Comparison of ENCODE assay signal across 1 cellular context in genomic region chr12:25276199-25276937, GRCh38.
TF ChIP-seq lines count a peak whose summit lies in the region.

No MANE protein-coding gene starts in this region.

TF ChIP-seq in K562, 482 proteins besides CTCF, POLR2A, EP300 and RAD21 (continued from another document and continues in another):
- TF ChIP-seq ZNF592 (IDR thresholded peaks at IDR 0.05): peak; percentile 88
- TF ChIP-seq JUN (IDR thresholded peaks at IDR 0.05; ENCODE audit: borderline replicate concordance, low read depth, low read length): peak; percentile 74; the same call in 1 of the 2 replicates
- no peak for TF ChIP-seq JUN (CRISPR knock-in tag; IDR thresholded peaks at IDR 0.05; ENCODE audit: borderline replicate concordance)
- no peak for TF ChIP-seq ZNF274 (IDR thresholded peaks at IDR 0.05; ENCODE audit: borderline replicate concordance, low read depth, low read length)
- peak; percentile 85 for TF ChIP-seq JUND (IDR thresholded peaks at IDR 0.05; ENCODE audit: borderline replicate concordance, low read depth, low read length)
- TF ChIP-seq JUND (tag; IDR thresholded peaks at IDR 0.05; ENCODE audit: borderline replicate concordance, low read depth, low read length): peak; percentile 88; the same call in 2 of the 3 replicates
- TF ChIP-seq, protein P1, sequence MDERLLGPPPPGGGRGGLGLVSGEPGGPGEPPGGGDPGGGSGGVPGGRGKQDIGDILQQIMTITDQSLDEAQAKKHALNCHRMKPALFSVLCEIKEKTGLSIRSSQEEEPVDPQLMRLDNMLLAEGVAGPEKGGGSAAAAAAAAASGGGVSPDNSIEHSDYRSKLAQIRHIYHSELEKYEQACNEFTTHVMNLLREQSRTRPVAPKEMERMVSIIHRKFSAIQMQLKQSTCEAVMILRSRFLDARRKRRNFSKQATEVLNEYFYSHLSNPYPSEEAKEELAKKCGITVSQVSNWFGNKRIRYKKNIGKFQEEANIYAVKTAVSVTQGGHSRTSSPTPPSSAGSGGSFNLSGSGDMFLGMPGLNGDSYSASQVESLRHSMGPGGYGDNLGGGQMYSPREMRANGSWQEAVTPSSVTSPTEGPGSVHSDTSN (CRISPR knock-in tag; IDR thresholded peaks at IDR 0.05; ENCODE audit: low read depth): no peak
- TF ChIP-seq, protein P1 (tag; conservative IDR thresholded peaks at IDR 0.05; ENCODE audit: low read depth): peak; percentile 47
- peak; percentile 60 for TF ChIP-seq CREB1 (IDR thresholded peaks at IDR 0.05)
- TF ChIP-seq CREB1 (CRISPR knock-in tag; IDR thresholded peaks at IDR 0.05): no peak
- TF ChIP-seq, protein P2, sequence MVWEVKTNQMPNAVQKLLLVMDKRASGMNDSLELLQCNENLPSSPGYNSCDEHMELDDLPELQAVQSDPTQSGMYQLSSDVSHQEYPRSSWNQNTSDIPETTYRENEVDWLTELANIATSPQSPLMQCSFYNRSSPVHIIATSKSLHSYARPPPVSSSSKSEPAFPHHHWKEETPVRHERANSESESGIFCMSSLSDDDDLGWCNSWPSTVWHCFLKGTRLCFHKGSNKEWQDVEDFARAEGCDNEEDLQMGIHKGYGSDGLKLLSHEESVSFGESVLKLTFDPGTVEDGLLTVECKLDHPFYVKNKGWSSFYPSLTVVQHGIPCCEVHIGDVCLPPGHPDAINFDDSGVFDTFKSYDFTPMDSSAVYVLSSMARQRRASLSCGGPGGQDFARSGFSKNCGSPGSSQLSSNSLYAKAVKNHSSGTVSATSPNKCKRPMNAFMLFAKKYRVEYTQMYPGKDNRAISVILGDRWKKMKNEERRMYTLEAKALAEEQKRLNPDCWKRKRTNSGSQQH (CRISPR knock-in tag; IDR thresholded peaks at IDR 0.05): no peak
- peak; percentile 34; the same call in 1 of the 2 replicates for TF ChIP-seq CEBPB (tag; IDR thresholded peaks at IDR 0.05)
- TF ChIP-seq GABPA (tag; conservative IDR thresholded peaks at IDR 0.05; ENCODE audit: low read depth): no peak
- peak; percentile 15; the same call in 1 of the 2 replicates for TF ChIP-seq CTBP1 (IDR thresholded peaks at IDR 0.05; ENCODE audit: borderline replicate concordance)
- TF ChIP-seq MXD1 (CRISPR knock-in tag; IDR thresholded peaks at IDR 0.05; ENCODE audit: borderline replicate concordance, poor library complexity, severe bottlenecking): no peak
- TF ChIP-seq PTTG1 (tag; IDR thresholded peaks at IDR 0.05; ENCODE audit: low read depth): peak; percentile 81
- peak; percentile 97 for TF ChIP-seq HMBOX1 (IDR thresholded peaks at IDR 0.05)
- no peak for TF ChIP-seq ZNF431 (CRISPR knock-in tag; IDR thresholded peaks at IDR 0.05)
- TF ChIP-seq GATAD2B (IDR thresholded peaks at IDR 0.05; ENCODE audit: borderline replicate concordance): no peak
- TF ChIP-seq DPF2 (IDR thresholded peaks at IDR 0.05): peak; percentile 87
- peak; percentile 67 for TF ChIP-seq PTRF (tag; IDR thresholded peaks at IDR 0.05)
- peak; percentile 24; the same call in 1 of the 2 replicates for TF ChIP-seq FOXJ2 (tag; IDR thresholded peaks at IDR 0.05)
- TF ChIP-seq CXXC5 (CRISPR knock-in tag; IDR thresholded peaks at IDR 0.05): peak; percentile 31; the same call in 1 of the 2 replicates
- TF ChIP-seq CEBPG (CRISPR knock-in tag; IDR thresholded peaks at IDR 0.05): peak; percentile 48; the same call in 1 of the 2 replicates
- TF ChIP-seq CEBPG (tag; conservative IDR thresholded peaks at IDR 0.05 in 1 of 2, IDR thresholded peaks at IDR 0.05 in 1 of 2): no peak
- TF ChIP-seq TAF7 (tag; IDR thresholded peaks at IDR 0.05): peak; percentile 7; the same call in 1 of the 2 replicates
- peak; percentile 93 for TF ChIP-seq MAFF (IDR thresholded peaks at IDR 0.05; ENCODE audit: low read length)
- TF ChIP-seq ZNF707 (CRISPR knock-in tag; conservative IDR thresholded peaks at IDR 0.05): no peak
- peak; percentile 59; the same call in 1 of the 2 replicates for TF ChIP-seq HDAC8 (tag; IDR thresholded peaks at IDR 0.05)
- peak in 1 of 2 experiments; percentile 51; a peak in 3 of 4 replicates for TF ChIP-seq FOXA3 (CRISPR knock-in tag; conservative IDR thresholded peaks at IDR 0.05 in 1 of 2, IDR thresholded peaks at IDR 0.05 in 1 of 2)
- TF ChIP-seq, protein P3, sequence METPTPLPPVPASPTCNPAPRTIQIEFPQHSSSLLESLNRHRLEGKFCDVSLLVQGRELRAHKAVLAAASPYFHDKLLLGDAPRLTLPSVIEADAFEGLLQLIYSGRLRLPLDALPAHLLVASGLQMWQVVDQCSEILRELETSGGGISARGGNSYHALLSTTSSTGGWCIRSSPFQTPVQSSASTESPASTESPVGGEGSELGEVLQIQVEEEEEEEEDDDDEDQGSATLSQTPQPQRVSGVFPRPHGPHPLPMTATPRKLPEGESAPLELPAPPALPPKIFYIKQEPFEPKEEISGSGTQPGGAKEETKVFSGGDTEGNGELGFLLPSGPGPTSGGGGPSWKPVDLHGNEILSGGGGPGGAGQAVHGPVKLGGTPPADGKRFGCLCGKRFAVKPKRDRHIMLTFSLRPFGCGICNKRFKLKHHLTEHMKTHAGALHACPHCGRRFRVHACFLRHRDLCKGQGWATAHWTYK (CRISPR knock-in tag; IDR thresholded peaks at IDR 0.05): no peak
- TF ChIP-seq SMAD1 (IDR thresholded peaks at IDR 0.05; ENCODE audit: low read depth, low read length, partially characterized antibody): peak; percentile 1
- peak; percentile 70 to 75; a peak in 3 of 4 replicates for TF ChIP-seq FOXK2 (conservative IDR thresholded peaks at IDR 0.05 in 1 of 2, IDR thresholded peaks at IDR 0.05 in 1 of 2; ENCODE audit: low read depth in 2 of 2)
- peak; percentile 88 for TF ChIP-seq EHMT2 (IDR thresholded peaks at IDR 0.05)
- TF ChIP-seq ZNF311 (CRISPR knock-in tag; IDR thresholded peaks at IDR 0.05): 0 out of 2 replicates have a peak, but pooled peaks have one; percentile 33
- TF ChIP-seq ID3 (CRISPR knock-in tag; IDR thresholded peaks at IDR 0.05): no peak
- 0 out of 2 replicates have a peak, but pooled peaks have one; percentile 60 for TF ChIP-seq ID3 (tag; IDR thresholded peaks at IDR 0.05)
- TF ChIP-seq BACH1 (tag; IDR thresholded peaks at IDR 0.05): peak; percentile 81
- TF ChIP-seq NR2C1 (IDR thresholded peaks at IDR 0.05): no peak
- TF ChIP-seq NR2C1 (tag; IDR thresholded peaks at IDR 0.05): peak; percentile 71
- peak; percentile 76; the same call in 1 of the 2 replicates for TF ChIP-seq DDX20 (tag; IDR thresholded peaks at IDR 0.05; ENCODE audit: low read depth)
- TF ChIP-seq ATF1 (CRISPR knock-in tag; IDR thresholded peaks at IDR 0.05): no peak
- peak; percentile 57; the same call in 1 of the 2 replicates for TF ChIP-seq ATF1 (tag; IDR thresholded peaks at IDR 0.05)
- no peak for TF ChIP-seq RBM34 (IDR thresholded peaks at IDR 0.05; ENCODE audit: borderline replicate concordance, insufficient read depth, low read length)
- peak in 1 of 2 experiments; percentile 39; a peak in 2 of 4 replicates for TF ChIP-seq TRIM24 (IDR thresholded peaks at IDR 0.05)
- no peak for TF ChIP-seq MYNN (IDR thresholded peaks at IDR 0.05)
- TF ChIP-seq MYNN (CRISPR knock-in tag; IDR thresholded peaks at IDR 0.05): no peak
- TF ChIP-seq NFIC (IDR thresholded peaks at IDR 0.05): peak; percentile 100
- no peak for TF ChIP-seq KAT8 (IDR thresholded peaks at IDR 0.05; ENCODE audit: low read depth)
